Comparison of ENCODE assay signal across 1 cellular context in the genomic region with DNA sequence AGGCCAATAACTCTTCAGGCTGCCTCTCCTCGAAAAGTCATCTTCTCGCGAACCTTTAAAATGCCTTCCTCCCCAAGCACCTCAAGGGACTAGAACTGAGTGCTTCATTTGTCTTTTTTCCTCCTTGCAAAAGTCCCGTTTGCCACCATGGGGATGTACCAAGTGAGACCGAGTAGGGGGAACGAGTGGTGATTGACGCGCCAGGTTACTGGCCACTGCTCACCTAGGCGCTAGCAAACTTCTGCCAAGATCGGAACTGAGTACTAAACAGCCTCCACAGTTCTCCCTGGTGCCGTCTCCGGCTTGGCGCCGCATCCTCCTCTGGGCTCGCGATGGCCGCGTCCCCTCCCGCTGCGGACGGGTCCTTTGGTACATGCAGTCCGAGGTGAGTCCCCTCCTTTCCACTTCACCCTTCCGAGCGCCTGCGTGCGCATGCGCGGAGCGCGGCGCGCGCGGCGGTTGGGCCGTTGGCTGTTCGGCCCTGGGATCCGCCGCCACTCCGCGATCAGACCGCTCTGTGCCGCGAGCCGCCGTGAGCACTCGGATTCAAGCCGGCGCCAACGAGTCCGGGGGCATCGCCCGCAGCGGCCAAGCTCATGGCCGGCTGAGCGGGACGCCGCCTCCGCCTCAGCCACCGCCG.
TF ChIP-seq lines count a peak whose summit lies in the region.

A gene (plus strand): TSS at position 402 of the 640 bp plus-strand sequence. CDS start 4,877 bp downstream, outside the sequence.

TF ChIP-seq in HepG2, 621 proteins besides CTCF, POLR2A, EP300 and RAD21 (continued from another document and continues in another):
- TF ChIP-seq, protein P1, sequence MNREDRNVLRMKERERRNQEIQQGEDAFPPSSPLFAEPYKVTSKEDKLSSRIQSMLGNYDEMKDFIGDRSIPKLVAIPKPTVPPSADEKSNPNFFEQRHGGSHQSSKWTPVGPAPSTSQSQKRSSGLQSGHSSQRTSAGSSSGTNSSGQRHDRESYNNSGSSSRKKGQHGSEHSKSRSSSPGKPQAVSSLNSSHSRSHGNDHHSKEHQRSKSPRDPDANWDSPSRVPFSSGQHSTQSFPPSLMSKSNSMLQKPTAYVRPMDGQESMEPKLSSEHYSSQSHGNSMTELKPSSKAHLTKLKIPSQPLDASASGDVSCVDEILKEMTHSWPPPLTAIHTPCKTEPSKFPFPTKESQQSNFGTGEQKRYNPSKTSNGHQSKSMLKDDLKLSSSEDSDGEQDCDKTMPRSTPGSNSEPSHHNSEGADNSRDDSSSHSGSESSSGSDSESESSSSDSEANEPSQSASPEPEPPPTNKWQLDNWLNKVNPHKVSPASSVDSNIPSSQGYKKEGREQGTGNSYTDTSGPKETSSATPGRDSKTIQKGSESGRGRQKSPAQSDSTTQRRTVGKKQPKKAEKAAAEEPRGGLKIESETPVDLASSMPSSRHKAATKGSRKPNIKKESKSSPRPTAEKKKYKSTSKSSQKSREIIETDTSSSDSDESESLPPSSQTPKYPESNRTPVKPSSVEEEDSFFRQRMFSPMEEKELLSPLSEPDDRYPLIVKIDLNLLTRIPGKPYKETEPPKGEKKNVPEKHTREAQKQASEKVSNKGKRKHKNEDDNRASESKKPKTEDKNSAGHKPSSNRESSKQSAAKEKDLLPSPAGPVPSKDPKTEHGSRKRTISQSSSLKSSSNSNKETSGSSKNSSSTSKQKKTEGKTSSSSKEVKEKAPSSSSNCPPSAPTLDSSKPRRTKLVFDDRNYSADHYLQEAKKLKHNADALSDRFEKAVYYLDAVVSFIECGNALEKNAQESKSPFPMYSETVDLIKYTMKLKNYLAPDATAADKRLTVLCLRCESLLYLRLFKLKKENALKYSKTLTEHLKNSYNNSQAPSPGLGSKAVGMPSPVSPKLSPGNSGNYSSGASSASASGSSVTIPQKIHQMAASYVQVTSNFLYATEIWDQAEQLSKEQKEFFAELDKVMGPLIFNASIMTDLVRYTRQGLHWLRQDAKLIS (CRISPR knock-in tag; IDR thresholded peaks at IDR 0.05), result no peak
- TF ChIP-seq, protein P2, sequence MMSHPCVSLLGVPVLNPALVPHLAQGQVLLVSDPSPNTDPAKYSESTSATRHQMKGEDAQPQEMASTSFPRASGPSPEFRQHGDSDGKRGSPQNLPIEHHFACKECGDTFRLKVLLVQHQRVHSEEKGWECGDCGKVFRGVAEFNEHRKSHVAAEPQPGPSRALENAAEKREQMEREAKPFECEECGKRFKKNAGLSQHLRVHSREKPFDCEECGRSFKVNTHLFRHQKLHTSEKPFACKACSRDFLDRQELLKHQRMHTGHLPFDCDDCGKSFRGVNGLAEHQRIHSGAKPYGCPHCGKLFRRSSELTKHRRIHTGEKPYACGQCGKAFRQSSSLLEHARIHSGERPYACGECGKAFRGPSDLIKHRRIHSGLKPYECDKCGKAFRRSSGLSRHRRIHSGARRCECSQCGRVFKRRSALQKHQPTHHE (CRISPR knock-in tag; IDR thresholded peaks at IDR 0.05; ENCODE audit: borderline replicate concordance), result 0 out of 2 replicates have a peak, but pooled peaks have one; percentile 43
- TF ChIP-seq ZFY (CRISPR knock-in tag; IDR thresholded peaks at IDR 0.05), result peak; percentile 67
- TF ChIP-seq RCOR2 (CRISPR knock-in tag; IDR thresholded peaks at IDR 0.05), result no peak
- no peak for TF ChIP-seq MTF2 (CRISPR knock-in tag; IDR thresholded peaks at IDR 0.05; ENCODE audit: borderline replicate concordance)
- TF ChIP-seq, protein P3, sequence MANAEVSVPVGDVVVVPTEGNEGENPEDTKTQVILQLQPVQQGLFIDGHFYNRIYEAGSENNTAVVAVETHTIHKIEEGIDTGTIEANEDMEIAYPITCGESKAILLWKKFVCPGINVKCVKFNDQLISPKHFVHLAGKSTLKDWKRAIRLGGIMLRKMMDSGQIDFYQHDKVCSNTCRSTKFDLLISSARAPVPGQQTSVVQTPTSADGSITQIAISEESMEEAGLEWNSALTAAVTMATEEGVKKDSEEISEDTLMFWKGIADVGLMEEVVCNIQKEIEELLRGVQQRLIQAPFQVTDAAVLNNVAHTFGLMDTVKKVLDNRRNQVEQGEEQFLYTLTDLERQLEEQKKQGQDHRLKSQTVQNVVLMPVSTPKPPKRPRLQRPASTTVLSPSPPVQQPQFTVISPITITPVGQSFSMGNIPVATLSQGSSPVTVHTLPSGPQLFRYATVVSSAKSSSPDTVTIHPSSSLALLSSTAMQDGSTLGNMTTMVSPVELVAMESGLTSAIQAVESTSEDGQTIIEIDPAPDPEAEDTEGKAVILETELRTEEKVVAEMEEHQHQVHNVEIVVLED (CRISPR knock-in tag; IDR thresholded peaks at IDR 0.05; ENCODE audit: borderline replicate concordance), result 0 out of 2 replicates have a peak, but pooled peaks have one; percentile 22
- TF ChIP-seq YEATS2 (CRISPR knock-in tag; IDR thresholded peaks at IDR 0.05; ENCODE audit: borderline replicate concordance), result peak; percentile 39; the same call in 1 of the 2 replicates
- TF ChIP-seq YY1 (IDR thresholded peaks at IDR 0.05; ENCODE audit: insufficient read depth, insufficient replicate concordance, low read depth, low read length), result peak; percentile 8
- no peak for TF ChIP-seq ELF4 (CRISPR knock-in tag; IDR thresholded peaks at IDR 0.05; ENCODE audit: borderline replicate concordance)
- TF ChIP-seq, protein P4, sequence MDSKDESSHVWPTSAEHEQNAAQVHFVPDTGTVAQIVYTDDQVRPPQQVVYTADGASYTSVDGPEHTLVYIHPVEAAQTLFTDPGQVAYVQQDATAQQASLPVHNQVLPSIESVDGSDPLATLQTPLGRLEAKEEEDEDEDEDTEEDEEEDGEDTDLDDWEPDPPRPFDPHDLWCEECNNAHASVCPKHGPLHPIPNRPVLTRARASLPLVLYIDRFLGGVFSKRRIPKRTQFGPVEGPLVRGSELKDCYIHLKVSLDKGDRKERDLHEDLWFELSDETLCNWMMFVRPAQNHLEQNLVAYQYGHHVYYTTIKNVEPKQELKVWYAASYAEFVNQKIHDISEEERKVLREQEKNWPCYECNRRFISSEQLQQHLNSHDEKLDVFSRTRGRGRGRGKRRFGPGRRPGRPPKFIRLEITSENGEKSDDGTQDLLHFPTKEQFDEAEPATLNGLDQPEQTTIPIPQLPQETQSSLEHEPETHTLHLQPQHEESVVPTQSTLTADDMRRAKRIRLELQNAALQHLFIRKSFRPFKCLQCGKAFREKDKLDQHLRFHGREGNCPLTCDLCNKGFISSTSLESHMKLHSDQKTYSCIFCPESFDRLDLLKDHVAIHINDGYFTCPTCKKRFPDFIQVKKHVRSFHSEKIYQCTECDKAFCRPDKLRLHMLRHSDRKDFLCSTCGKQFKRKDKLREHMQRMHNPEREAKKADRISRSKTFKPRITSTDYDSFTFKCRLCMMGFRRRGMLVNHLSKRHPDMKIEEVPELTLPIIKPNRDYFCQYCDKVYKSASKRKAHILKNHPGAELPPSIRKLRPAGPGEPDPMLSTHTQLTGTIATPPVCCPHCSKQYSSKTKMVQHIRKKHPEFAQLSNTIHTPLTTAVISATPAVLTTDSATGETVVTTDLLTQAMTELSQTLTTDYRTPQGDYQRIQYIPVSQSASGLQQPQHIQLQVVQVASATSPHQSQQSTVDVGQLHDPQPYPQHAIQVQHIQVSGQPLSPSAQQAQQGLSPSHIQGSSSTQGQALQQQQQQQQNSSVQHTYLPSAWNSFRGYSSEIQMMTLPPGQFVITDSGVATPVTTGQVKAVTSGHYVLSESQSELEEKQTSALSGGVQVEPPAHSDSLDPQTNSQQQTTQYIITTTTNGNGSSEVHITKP (CRISPR knock-in tag; IDR thresholded peaks at IDR 0.05; ENCODE audit: low read depth), result peak; percentile 99
- peak; percentile 43; the same call in 1 of the 2 replicates for TF ChIP-seq TBX2 (CRISPR knock-in tag; IDR thresholded peaks at IDR 0.05; ENCODE audit: borderline replicate concordance)
- TF ChIP-seq POLR2G (IDR thresholded peaks at IDR 0.05; ENCODE audit: low read depth, low read length), result peak; percentile 76
- TF ChIP-seq, protein P5, sequence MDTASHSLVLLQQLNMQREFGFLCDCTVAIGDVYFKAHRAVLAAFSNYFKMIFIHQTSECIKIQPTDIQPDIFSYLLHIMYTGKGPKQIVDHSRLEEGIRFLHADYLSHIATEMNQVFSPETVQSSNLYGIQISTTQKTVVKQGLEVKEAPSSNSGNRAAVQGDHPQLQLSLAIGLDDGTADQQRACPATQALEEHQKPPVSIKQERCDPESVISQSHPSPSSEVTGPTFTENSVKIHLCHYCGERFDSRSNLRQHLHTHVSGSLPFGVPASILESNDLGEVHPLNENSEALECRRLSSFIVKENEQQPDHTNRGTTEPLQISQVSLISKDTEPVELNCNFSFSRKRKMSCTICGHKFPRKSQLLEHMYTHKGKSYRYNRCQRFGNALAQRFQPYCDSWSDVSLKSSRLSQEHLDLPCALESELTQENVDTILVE (CRISPR knock-in tag; IDR thresholded peaks at IDR 0.05), result 0 out of 2 replicates have a peak, but pooled peaks have one; percentile 26
- TF ChIP-seq, protein P6, sequence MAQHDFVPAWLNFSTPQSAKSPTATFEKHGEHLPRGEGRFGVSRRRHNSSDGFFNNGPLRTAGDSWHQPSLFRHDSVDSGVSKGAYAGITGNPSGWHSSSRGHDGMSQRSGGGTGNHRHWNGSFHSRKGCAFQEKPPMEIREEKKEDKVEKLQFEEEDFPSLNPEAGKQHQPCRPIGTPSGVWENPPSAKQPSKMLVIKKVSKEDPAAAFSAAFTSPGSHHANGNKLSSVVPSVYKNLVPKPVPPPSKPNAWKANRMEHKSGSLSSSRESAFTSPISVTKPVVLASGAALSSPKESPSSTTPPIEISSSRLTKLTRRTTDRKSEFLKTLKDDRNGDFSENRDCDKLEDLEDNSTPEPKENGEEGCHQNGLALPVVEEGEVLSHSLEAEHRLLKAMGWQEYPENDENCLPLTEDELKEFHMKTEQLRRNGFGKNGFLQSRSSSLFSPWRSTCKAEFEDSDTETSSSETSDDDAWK (CRISPR knock-in tag; IDR thresholded peaks at IDR 0.05), result no peak
- peak; percentile 61; the same call in 1 of the 2 replicates for TF ChIP-seq GATAD1 (CRISPR knock-in tag; IDR thresholded peaks at IDR 0.05)
- TF ChIP-seq ZNF724P (CRISPR knock-in tag; IDR thresholded peaks at IDR 0.05; ENCODE audit: borderline replicate concordance), result peak; percentile 38; the same call in 1 of the 2 replicates
- TF ChIP-seq ATF7 (IDR thresholded peaks at IDR 0.05), result peak; percentile 77
- no peak for TF ChIP-seq ATF7 (CRISPR knock-in tag; IDR thresholded peaks at IDR 0.05)
- TF ChIP-seq ZNF616 (CRISPR knock-in tag; IDR thresholded peaks at IDR 0.05; ENCODE audit: low read depth), result 0 out of 2 replicates have a peak, but pooled peaks have one; percentile 32
- peak; percentile 41 for TF ChIP-seq PHF8 (CRISPR knock-in tag; IDR thresholded peaks at IDR 0.05)
- TF ChIP-seq GABPB1 (CRISPR knock-in tag; IDR thresholded peaks at IDR 0.05), result peak; percentile 16; the same call in 1 of the 2 replicates
- TF ChIP-seq ZNF329 (CRISPR knock-in tag; IDR thresholded peaks at IDR 0.05; ENCODE audit: low read depth), result 0 out of 2 replicates have a peak, but pooled peaks have one; percentile 56
- no peak for TF ChIP-seq ZNF619 (CRISPR knock-in tag; IDR thresholded peaks at IDR 0.05)
- no peak for TF ChIP-seq MIER3 (CRISPR knock-in tag; IDR thresholded peaks at IDR 0.05; ENCODE audit: borderline replicate concordance)
- TF ChIP-seq JUND (CRISPR knock-in tag; IDR thresholded peaks at IDR 0.05), result no peak
- peak; percentile 52 for TF ChIP-seq ASH2L (IDR thresholded peaks at IDR 0.05; ENCODE audit: insufficient read length, low read depth, low read length)
- 0 out of 2 replicates have a peak, but pooled peaks have one; percentile 22 for TF ChIP-seq GATA4 (IDR thresholded peaks at IDR 0.05; ENCODE audit: borderline replicate concordance, low read depth)
- TF ChIP-seq GFI1 (CRISPR knock-in tag; IDR thresholded peaks at IDR 0.05; ENCODE audit: borderline replicate concordance), result 0 out of 2 replicates have a peak, but pooled peaks have one; percentile 21
- TF ChIP-seq, protein P7, sequence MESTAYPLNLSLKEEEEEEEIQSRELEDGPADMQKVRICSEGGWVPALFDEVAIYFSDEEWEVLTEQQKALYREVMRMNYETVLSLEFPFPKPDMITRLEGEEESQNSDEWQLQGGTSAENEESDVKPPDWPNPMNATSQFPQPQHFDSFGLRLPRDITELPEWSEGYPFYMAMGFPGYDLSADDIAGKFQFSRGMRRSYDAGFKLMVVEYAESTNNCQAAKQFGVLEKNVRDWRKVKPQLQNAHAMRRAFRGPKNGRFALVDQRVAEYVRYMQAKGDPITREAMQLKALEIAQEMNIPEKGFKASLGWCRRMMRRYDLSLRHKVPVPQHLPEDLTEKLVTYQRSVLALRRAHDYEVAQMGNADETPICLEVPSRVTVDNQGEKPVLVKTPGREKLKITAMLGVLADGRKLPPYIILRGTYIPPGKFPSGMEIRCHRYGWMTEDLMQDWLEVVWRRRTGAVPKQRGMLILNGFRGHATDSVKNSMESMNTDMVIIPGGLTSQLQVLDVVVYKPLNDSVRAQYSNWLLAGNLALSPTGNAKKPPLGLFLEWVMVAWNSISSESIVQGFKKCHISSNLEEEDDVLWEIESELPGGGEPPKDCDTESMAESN (CRISPR knock-in tag; conservative IDR thresholded peaks at IDR 0.05), result 0 out of 2 replicates have a peak, but pooled peaks have one; percentile 51
- TF ChIP-seq, protein P8, sequence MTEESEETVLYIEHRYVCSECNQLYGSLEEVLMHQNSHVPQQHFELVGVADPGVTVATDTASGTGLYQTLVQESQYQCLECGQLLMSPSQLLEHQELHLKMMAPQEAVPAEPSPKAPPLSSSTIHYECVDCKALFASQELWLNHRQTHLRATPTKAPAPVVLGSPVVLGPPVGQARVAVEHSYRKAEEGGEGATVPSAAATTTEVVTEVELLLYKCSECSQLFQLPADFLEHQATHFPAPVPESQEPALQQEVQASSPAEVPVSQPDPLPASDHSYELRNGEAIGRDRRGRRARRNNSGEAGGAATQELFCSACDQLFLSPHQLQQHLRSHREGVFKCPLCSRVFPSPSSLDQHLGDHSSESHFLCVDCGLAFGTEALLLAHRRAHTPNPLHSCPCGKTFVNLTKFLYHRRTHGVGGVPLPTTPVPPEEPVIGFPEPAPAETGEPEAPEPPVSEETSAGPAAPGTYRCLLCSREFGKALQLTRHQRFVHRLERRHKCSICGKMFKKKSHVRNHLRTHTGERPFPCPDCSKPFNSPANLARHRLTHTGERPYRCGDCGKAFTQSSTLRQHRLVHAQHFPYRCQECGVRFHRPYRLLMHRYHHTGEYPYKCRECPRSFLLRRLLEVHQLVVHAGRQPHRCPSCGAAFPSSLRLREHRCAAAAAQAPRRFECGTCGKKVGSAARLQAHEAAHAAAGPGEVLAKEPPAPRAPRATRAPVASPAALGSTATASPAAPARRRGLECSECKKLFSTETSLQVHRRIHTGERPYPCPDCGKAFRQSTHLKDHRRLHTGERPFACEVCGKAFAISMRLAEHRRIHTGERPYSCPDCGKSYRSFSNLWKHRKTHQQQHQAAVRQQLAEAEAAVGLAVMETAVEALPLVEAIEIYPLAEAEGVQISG (CRISPR knock-in tag; IDR thresholded peaks at IDR 0.05), result peak; percentile 46; the same call in 1 of the 2 replicates
- peak; percentile 87 for TF ChIP-seq BHLHE40 (IDR thresholded peaks at IDR 0.05; ENCODE audit: low read length)
- peak; percentile 32; the same call in 1 of the 3 replicates for TF ChIP-seq MXI1 (IDR thresholded peaks at IDR 0.05; ENCODE audit: borderline replicate concordance, low read depth, low read length)
- peak; percentile 93 for TF ChIP-seq RBFOX2 (IDR thresholded peaks at IDR 0.05; ENCODE audit: low read depth, low read length)
